In genomic region chr22:41947181-41948080, GRCh38 we compare ENCODE assay signal across 1 cellular context.
TF ChIP-seq lines count a peak whose summit lies in the region.

No MANE protein-coding gene starts in this region.

TF ChIP-seq in HepG2, 621 proteins besides CTCF, POLR2A, EP300 and RAD21 (continues in another document):
- TF ChIP-seq TAF1 (CRISPR knock-in tag; IDR thresholded peaks at IDR 0.05) (no peak), HIC2 (CRISPR knock-in tag; IDR thresholded peaks at IDR 0.05; ENCODE audit: low read depth) (no peak), ZNF335 (CRISPR knock-in tag; IDR thresholded peaks at IDR 0.05) (no peak), ZEB1 (IDR thresholded peaks at IDR 0.05; ENCODE audit: insufficient replicate concordance, low read depth) (no peak), ZBTB21 (CRISPR knock-in tag; IDR thresholded peaks at IDR 0.05) (no peak), ZBTB7B (CRISPR knock-in tag; IDR thresholded peaks at IDR 0.05) (no peak), ZBTB8A (CRISPR knock-in tag; IDR thresholded peaks at IDR 0.05; ENCODE audit: borderline replicate concordance, low read depth) (no peak), ERF (CRISPR knock-in tag; IDR thresholded peaks at IDR 0.05) (no peak), ZNF232 (CRISPR knock-in tag; IDR thresholded peaks at IDR 0.05; ENCODE audit: borderline replicate concordance) (no peak), ZNF224 (CRISPR knock-in tag; IDR thresholded peaks at IDR 0.05) (no peak), DR1 (CRISPR knock-in tag; IDR thresholded peaks at IDR 0.05) (no peak), ZBTB33 (CRISPR knock-in tag; IDR thresholded peaks at IDR 0.05) (0 out of 2 replicates have a peak, but pooled peaks have one; percentile 23), CBFB (CRISPR knock-in tag; IDR thresholded peaks at IDR 0.05) (no peak), ZXDC (CRISPR knock-in tag; IDR thresholded peaks at IDR 0.05) (peak; percentile 66; the same call in 1 of the 2 replicates), ZFP82 (CRISPR knock-in tag; IDR thresholded peaks at IDR 0.05; ENCODE audit: borderline replicate concordance) (no peak), ZNF414 (CRISPR knock-in tag; IDR thresholded peaks at IDR 0.05) (peak; percentile 67; the same call in 1 of the 2 replicates), NCOA2 (CRISPR knock-in tag; IDR thresholded peaks at IDR 0.05) (no peak), HMG20A (CRISPR knock-in tag; IDR thresholded peaks at IDR 0.05; ENCODE audit: borderline replicate concordance) (no peak), NFYB (CRISPR knock-in tag; IDR thresholded peaks at IDR 0.05) (no peak), PTBP1 (IDR thresholded peaks at IDR 0.05; ENCODE audit: low read depth, low read length, poor library complexity, severe bottlenecking) (peak; percentile 0), STAT6 (CRISPR knock-in tag; IDR thresholded peaks at IDR 0.05; ENCODE audit: borderline replicate concordance) (0 out of 2 replicates have a peak, but pooled peaks have one; percentile 58), ATF7 (IDR thresholded peaks at IDR 0.05) (no peak), ATF7 (CRISPR knock-in tag; IDR thresholded peaks at IDR 0.05) (no peak), RORA (CRISPR knock-in tag; IDR thresholded peaks at IDR 0.05) (no peak), ZC3H13 (CRISPR knock-in tag; IDR thresholded peaks at IDR 0.05) (no peak), ZFP36 (IDR thresholded peaks at IDR 0.05; ENCODE audit: borderline replicate concordance, low read depth, low read length, partially characterized antibody) (no peak), EZH2 (conservative IDR thresholded peaks at IDR 0.05; ENCODE audit: low read depth, low read length) (no peak), ZNF263 (CRISPR knock-in tag; IDR thresholded peaks at IDR 0.05) (no peak), ZNF879 (CRISPR knock-in tag; IDR thresholded peaks at IDR 0.05) (no peak), GMEB1 (CRISPR knock-in tag; IDR thresholded peaks at IDR 0.05; ENCODE audit: borderline replicate concordance) (0 out of 2 replicates have a peak, but pooled peaks have one; percentile 41), POGK (CRISPR knock-in tag; conservative IDR thresholded peaks at IDR 0.05) (no peak; the same call in 1 of the 2 replicates), ZNF549 (CRISPR knock-in tag; IDR thresholded peaks at IDR 0.05) (no peak)
- TF ChIP-seq, protein P1, sequence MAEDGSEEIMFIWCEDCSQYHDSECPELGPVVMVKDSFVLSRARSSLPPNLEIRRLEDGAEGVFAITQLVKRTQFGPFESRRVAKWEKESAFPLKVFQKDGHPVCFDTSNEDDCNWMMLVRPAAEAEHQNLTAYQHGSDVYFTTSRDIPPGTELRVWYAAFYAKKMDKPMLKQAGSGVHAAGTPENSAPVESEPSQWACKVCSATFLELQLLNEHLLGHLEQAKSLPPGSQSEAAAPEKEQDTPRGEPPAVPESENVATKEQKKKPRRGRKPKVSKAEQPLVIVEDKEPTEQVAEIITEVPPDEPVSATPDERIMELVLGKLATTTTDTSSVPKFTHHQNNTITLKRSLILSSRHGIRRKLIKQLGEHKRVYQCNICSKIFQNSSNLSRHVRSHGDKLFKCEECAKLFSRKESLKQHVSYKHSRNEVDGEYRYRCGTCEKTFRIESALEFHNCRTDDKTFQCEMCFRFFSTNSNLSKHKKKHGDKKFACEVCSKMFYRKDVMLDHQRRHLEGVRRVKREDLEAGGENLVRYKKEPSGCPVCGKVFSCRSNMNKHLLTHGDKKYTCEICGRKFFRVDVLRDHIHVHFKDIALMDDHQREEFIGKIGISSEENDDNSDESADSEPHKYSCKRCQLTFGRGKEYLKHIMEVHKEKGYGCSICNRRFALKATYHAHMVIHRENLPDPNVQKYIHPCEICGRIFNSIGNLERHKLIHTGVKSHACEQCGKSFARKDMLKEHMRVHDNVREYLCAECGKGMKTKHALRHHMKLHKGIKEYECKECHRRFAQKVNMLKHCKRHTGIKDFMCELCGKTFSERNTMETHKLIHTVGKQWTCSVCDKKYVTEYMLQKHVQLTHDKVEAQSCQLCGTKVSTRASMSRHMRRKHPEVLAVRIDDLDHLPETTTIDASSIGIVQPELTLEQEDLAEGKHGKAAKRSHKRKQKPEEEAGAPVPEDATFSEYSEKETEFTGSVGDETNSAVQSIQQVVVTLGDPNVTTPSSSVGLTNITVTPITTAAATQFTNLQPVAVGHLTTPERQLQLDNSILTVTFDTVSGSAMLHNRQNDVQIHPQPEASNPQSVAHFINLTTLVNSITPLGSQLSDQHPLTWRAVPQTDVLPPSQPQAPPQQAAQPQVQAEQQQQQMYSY (CRISPR knock-in tag; IDR thresholded peaks at IDR 0.05), result no peak
- TF ChIP-seq, protein P2, sequence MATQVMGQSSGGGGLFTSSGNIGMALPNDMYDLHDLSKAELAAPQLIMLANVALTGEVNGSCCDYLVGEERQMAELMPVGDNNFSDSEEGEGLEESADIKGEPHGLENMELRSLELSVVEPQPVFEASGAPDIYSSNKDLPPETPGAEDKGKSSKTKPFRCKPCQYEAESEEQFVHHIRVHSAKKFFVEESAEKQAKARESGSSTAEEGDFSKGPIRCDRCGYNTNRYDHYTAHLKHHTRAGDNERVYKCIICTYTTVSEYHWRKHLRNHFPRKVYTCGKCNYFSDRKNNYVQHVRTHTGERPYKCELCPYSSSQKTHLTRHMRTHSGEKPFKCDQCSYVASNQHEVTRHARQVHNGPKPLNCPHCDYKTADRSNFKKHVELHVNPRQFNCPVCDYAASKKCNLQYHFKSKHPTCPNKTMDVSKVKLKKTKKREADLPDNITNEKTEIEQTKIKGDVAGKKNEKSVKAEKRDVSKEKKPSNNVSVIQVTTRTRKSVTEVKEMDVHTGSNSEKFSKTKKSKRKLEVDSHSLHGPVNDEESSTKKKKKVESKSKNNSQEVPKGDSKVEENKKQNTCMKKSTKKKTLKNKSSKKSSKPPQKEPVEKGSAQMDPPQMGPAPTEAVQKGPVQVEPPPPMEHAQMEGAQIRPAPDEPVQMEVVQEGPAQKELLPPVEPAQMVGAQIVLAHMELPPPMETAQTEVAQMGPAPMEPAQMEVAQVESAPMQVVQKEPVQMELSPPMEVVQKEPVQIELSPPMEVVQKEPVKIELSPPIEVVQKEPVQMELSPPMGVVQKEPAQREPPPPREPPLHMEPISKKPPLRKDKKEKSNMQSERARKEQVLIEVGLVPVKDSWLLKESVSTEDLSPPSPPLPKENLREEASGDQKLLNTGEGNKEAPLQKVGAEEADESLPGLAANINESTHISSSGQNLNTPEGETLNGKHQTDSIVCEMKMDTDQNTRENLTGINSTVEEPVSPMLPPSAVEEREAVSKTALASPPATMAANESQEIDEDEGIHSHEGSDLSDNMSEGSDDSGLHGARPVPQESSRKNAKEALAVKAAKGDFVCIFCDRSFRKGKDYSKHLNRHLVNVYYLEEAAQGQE (IDR thresholded peaks at IDR 0.05; ENCODE audit: borderline replicate concordance in 1 of 2, low read depth in 1 of 2, low read length in 2 of 2), result no peak
